In the genomic region with DNA sequence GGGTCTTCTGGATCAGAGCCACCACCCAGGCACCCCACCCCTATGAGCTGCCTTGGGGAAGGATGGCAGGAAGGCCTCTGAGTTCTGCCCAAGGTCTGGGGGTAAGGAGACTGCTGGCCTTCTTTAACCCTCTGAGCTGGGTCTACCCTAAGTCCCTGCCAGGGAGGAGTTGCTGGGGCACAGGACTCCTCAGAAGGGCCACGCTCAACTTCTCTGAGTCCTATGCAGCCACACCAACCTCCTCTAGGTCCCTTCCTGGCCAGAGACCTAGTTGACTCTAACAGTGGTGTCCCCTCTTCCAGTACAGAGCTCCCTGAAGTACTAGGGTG, we compare ENCODE assay signal across 2 cellular contexts.
TF ChIP-seq lines count a peak whose summit lies in the region.

No MANE protein-coding gene starts in this region.

TF ChIP-seq in IMR-90, 13 proteins besides CTCF, POLR2A, EP300 and RAD21:
- TF ChIP-seq, protein P1, sequence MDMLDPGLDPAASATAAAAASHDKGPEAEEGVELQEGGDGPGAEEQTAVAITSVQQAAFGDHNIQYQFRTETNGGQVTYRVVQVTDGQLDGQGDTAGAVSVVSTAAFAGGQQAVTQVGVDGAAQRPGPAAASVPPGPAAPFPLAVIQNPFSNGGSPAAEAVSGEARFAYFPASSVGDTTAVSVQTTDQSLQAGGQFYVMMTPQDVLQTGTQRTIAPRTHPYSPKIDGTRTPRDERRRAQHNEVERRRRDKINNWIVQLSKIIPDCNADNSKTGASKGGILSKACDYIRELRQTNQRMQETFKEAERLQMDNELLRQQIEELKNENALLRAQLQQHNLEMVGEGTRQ (IDR thresholded peaks at IDR 0.05; ENCODE audit: low read depth, low read length): no peak
- no peak for TF ChIP-seq MXI1 (IDR thresholded peaks at IDR 0.05; ENCODE audit: borderline replicate concordance, low read depth, low read length)
- no peak for TF ChIP-seq SMC3 (IDR thresholded peaks at IDR 0.05; ENCODE audit: low read depth, low read length)
- no peak for TF ChIP-seq FOS (IDR thresholded peaks at IDR 0.05; ENCODE audit: low read depth, low read length)
- TF ChIP-seq CEBPB (IDR thresholded peaks at IDR 0.05; ENCODE audit: low read depth, low read length): no peak
- no peak for TF ChIP-seq MAZ (IDR thresholded peaks at IDR 0.05; ENCODE audit: borderline replicate concordance, low read depth, low read length)
- TF ChIP-seq RFX5 (IDR thresholded peaks at IDR 0.05; ENCODE audit: low read depth, low read length): no peak
- TF ChIP-seq CHD1 (IDR thresholded peaks at IDR 0.05; ENCODE audit: low read depth, low read length): no peak
- TF ChIP-seq, protein P2, sequence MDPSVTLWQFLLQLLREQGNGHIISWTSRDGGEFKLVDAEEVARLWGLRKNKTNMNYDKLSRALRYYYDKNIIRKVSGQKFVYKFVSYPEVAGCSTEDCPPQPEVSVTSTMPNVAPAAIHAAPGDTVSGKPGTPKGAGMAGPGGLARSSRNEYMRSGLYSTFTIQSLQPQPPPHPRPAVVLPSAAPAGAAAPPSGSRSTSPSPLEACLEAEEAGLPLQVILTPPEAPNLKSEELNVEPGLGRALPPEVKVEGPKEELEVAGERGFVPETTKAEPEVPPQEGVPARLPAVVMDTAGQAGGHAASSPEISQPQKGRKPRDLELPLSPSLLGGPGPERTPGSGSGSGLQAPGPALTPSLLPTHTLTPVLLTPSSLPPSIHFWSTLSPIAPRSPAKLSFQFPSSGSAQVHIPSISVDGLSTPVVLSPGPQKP (IDR thresholded peaks at IDR 0.05; ENCODE audit: borderline replicate concordance, low read depth, low read length): no peak
- TF ChIP-seq RCOR1 (IDR thresholded peaks at IDR 0.05; ENCODE audit: insufficient replicate concordance, low read length): no peak
- no peak for TF ChIP-seq NFE2L2 (IDR thresholded peaks at IDR 0.05; ENCODE audit: low read depth, low read length)
- TF ChIP-seq MAFK (IDR thresholded peaks at IDR 0.05; ENCODE audit: low read depth, low read length): no peak
- no peak for TF ChIP-seq BHLHE40 (IDR thresholded peaks at IDR 0.05; ENCODE audit: low read depth, low read length)

TF ChIP-seq in neural cell, 6 proteins besides CTCF, POLR2A, EP300 and RAD21:
- TF ChIP-seq SMC3 (conservative IDR thresholded peaks at IDR 0.05; ENCODE audit: poor library complexity) (no peak), TAF1 (IDR thresholded peaks at IDR 0.05; ENCODE audit: low read depth) (no peak), MXI1 (conservative IDR thresholded peaks at IDR 0.05; ENCODE audit: poor library complexity, severe bottlenecking) (no peak), EZH2 (IDR thresholded peaks at IDR 0.05; ENCODE audit: borderline replicate concordance, insufficient read depth, low read length, poor library complexity, severe bottlenecking) (no peak), POLR2AphosphoS5 (IDR thresholded peaks at IDR 0.05) (no peak)
- TF ChIP-seq, protein P3, sequence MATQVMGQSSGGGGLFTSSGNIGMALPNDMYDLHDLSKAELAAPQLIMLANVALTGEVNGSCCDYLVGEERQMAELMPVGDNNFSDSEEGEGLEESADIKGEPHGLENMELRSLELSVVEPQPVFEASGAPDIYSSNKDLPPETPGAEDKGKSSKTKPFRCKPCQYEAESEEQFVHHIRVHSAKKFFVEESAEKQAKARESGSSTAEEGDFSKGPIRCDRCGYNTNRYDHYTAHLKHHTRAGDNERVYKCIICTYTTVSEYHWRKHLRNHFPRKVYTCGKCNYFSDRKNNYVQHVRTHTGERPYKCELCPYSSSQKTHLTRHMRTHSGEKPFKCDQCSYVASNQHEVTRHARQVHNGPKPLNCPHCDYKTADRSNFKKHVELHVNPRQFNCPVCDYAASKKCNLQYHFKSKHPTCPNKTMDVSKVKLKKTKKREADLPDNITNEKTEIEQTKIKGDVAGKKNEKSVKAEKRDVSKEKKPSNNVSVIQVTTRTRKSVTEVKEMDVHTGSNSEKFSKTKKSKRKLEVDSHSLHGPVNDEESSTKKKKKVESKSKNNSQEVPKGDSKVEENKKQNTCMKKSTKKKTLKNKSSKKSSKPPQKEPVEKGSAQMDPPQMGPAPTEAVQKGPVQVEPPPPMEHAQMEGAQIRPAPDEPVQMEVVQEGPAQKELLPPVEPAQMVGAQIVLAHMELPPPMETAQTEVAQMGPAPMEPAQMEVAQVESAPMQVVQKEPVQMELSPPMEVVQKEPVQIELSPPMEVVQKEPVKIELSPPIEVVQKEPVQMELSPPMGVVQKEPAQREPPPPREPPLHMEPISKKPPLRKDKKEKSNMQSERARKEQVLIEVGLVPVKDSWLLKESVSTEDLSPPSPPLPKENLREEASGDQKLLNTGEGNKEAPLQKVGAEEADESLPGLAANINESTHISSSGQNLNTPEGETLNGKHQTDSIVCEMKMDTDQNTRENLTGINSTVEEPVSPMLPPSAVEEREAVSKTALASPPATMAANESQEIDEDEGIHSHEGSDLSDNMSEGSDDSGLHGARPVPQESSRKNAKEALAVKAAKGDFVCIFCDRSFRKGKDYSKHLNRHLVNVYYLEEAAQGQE (IDR thresholded peaks at IDR 0.05; ENCODE audit: borderline replicate concordance): no peak
